Comparison of ENCODE assay signal across 24 cellular contexts in the genomic region with DNA sequence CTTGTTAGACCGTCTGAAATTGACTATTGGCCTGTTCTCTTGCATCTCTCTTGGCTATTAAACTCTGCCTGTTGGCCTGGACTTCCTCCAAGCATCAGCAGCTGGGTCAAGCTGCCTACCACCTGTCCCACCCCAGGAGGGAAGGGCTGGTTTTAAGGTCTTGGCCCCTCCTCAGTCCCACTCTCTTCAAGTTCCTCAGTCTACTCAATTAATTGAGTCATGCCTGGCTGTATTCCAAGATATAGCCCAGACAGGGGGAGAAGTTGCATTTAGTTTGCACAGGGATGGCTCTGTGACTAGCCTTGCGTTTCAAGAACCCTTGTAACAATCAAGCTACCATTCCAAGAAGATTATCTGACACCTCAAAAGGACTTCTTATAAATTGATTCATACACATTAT.
DNase-seq lines count a peak whose midpoint lies in the region; ATAC-seq and TF ChIP-seq lines count a peak whose summit lies in the region.
"Had no signal": no experiment of that assay in that cellular context is flagged by ENCODE, and none has a peak within 500 bp of the region (broad histone marks: within the 10 kb centered on the region; RNA-seq: fewer than 3 reads in every experiment).

No MANE protein-coding gene starts in this region.

- TF ChIP-seq POLR2A in Peyer's patch (IDR thresholded peaks at IDR 0.05): no peak

- H3K9me3 ChIP-seq in left lung (no peaks in the 10 kb centered on the region), Peyer's patch (no peaks in the 10 kb centered on the region), trophoblast cell (ENCODE audit: insufficient read depth, low read depth, low read length) (no peaks in the 10 kb centered on the region)

- peak; percentile 61 for DNase-seq in AG09309 (ENCODE audit: low read depth)
- DNase-seq in HCEC 1CT: peak; percentile 2
- DNase-seq in astrocyte of the spinal cord (ENCODE audit: low read depth, low spot score): peak; percentile 32
- no peak for DNase-seq in left lung
- DNase-seq in Peyer's patch: no peak
- no peak for DNase-seq in stimulated activated naive CD8-positive, alpha-beta T cell treated with anti-CD3 and anti-CD28 coated beads, Interleukin-15, Interleukin-2, amounts not matched to agents 100 U/mL and 50 U/mL, for 24 hours
- DNase-seq in AML-193 (lab: John Stamatoyannopoulos, UW): no peak
- DNase-seq in trophoblast cell: no peak
- DNase-seq: activated CD4-positive, alpha-beta memory T cell treated with anti-CD3 and anti-CD28 coated beads for 36 hours; activated naive CD4-positive, alpha-beta T cell; aorta; CD4-positive, alpha-beta T cell; DMS79; endodermal cell; GOT3; hypothalamus; kidney; mesendoderm; NCI-H1417 treated with DMSO at 0.1 percent for 48 hours; NCI-H2171; NCI-H69; stimulated activated CD4-positive, alpha-beta T cell treated with anti-CD3 and anti-CD28 coated beads, Interleukin-4, amount 100 ng/mL, for 4 hours; WERI-Rb-1 had no signal

- no peaks in the 10 kb centered on the region for H3K36me3 ChIP-seq in left lung
- no peaks in the 10 kb centered on the region for H3K36me3 ChIP-seq in Peyer's patch
- no peaks in the 10 kb centered on the region for H3K36me3 ChIP-seq in trophoblast cell (ENCODE audit: control insufficient read depth in 1 of 2, insufficient read depth in 2 of 2, low read length in 2 of 2)
- H3K36me3 ChIP-seq: WERI-Rb-1 had no signal

- H4K91ac ChIP-seq in trophoblast cell (ENCODE audit: low read depth, low read length): no peak overlapping the region

- no peak overlapping the region for H3K23ac ChIP-seq in trophoblast cell (ENCODE audit: low read length)

- H3K79me2 ChIP-seq in trophoblast cell (ENCODE audit: control insufficient read depth, insufficient read depth, low read length, poor library complexity): no peaks in the 10 kb centered on the region

- H3K27me3 ChIP-seq in left lung (no peaks in the 10 kb centered on the region), Peyer's patch (no peaks in the 10 kb centered on the region), trophoblast cell (ENCODE audit: insufficient read depth, low read length) (no peaks in the 10 kb centered on the region)

- no peak overlapping the region for H3K18ac ChIP-seq in trophoblast cell (ENCODE audit: low read length)

- no peak overlapping the region for H3K9ac ChIP-seq in trophoblast cell (ENCODE audit: low read length)

- no peak overlapping the region for H2BK5ac ChIP-seq in trophoblast cell (ENCODE audit: low read depth, low read length, poor library complexity)

- no peak overlapping the region for H2BK12ac ChIP-seq in trophoblast cell (ENCODE audit: low read length)

- H3K4me2 ChIP-seq in trophoblast cell (ENCODE audit: low read length): no peak overlapping the region

- no peak overlapping the region for H2AK5ac ChIP-seq in trophoblast cell (ENCODE audit: low read length)

- H3K14ac ChIP-seq in trophoblast cell (ENCODE audit: low read length): no peak overlapping the region

- WGBS in trophoblast cell (ENCODE audit: extremely low coverage, insufficient coverage, insufficient read length): no CpG with 5 or more reads among the region's 2 CpGs

- H3K4me3 ChIP-seq in AG09309 (ENCODE audit: control insufficient read depth, low read depth, low read length) (no peak overlapping the region), astrocyte of the spinal cord (ENCODE audit: low read depth, low read length) (no peak overlapping the region), left lung (no peak overlapping the region), Peyer's patch (no peak overlapping the region), trophoblast cell (ENCODE audit: low read depth, low read length) (no peak overlapping the region)

- H4K8ac ChIP-seq in trophoblast cell (ENCODE audit: low read depth, low read length): no peak overlapping the region

- no peaks in the 10 kb centered on the region for H3K79me1 ChIP-seq in trophoblast cell (ENCODE audit: low read length)

- no peak overlapping the region for H2AFZ ChIP-seq in trophoblast cell (ENCODE audit: insufficient read depth, low read length, poor library complexity)

- H3K27ac ChIP-seq in left lung (no peak overlapping the region), Peyer's patch (no peak overlapping the region), trophoblast cell (ENCODE audit: low read depth, low read length) (no peak overlapping the region)
- H3K27ac ChIP-seq: WERI-Rb-1 had no signal

- intact Hi-C loops in left lung (cut with DNase I): no loop called here

- peak; percentile 20 for ATAC-seq in left lung
- no peak for ATAC-seq in stimulated activated naive CD8-positive, alpha-beta T cell treated with anti-CD3 and anti-CD28 coated beads, Interleukin-15, Interleukin-2, amounts not matched to agents 100 U/mL and 50 U/mL, for 24 hours
- ATAC-seq: natural killer cell treated with Interleukin-12 subunit alpha and Interleukin-12 subunit beta and Interleukin-15 and Interleukin-18, amount 100 ng/mL, for 72 hours had no signal

- H3K4ac ChIP-seq in trophoblast cell (ENCODE audit: low read depth, low read length): no peak overlapping the region

- no peak overlapping the region for H2BK120ac ChIP-seq in trophoblast cell (ENCODE audit: insufficient read depth, low read length, poor library complexity)

- TF ChIP-seq CTCF in AG09309 (IDR thresholded peaks at IDR 0.05; ENCODE audit: control insufficient read depth, insufficient read depth, low read depth, low read length, missing control alignments): no peak
- TF ChIP-seq CTCF in astrocyte of the spinal cord (IDR thresholded peaks at IDR 0.05; ENCODE audit: low read depth, low read length): no peak
- no peak for TF ChIP-seq CTCF in left lung (IDR thresholded peaks at IDR 0.05)
- TF ChIP-seq CTCF in Peyer's patch (IDR thresholded peaks at IDR 0.05): no peak

- H3K4me1 ChIP-seq in left lung (no peaks in the 10 kb centered on the region), Peyer's patch (peaks cover 0 to 4% (median 0%) of the 10 kb centered on the region in 4 donors), trophoblast cell (ENCODE audit: control insufficient read depth in 1 of 2, insufficient read depth in 2 of 2, low read length in 2 of 2) (no peaks in the 10 kb centered on the region)

- in situ Hi-C loops in astrocyte of the spinal cord (cut with HindIII; ENCODE audit: low sequenced_read_pairs): no loop called here

- H4K12ac ChIP-seq in trophoblast cell (ENCODE audit: low read depth, low read length): no peak overlapping the region

Comparison
In these comparisons a context has a peak if more than half of its experiments do, and no peak if none do; other contexts are left out.
1. DNase-seq: peak in AG09309 (single experiment), HCEC 1CT (single experiment) and astrocyte of the spinal cord (single experiment); none in left lung (0 of 2), Peyer's patch (0 of 3), stimulated activated naive CD8-positive, alpha-beta T cell treated with anti-CD3 and anti-CD28 coated beads, Interleukin-15, Interleukin-2, amounts not matched to agents 100 U/mL and 50 U/mL, for 24 hours (single experiment), AML-193 (0 of 2) and trophoblast cell (0 of 2).